Comparison of ENCODE assay signal across 1 cellular context in the genomic region with DNA sequence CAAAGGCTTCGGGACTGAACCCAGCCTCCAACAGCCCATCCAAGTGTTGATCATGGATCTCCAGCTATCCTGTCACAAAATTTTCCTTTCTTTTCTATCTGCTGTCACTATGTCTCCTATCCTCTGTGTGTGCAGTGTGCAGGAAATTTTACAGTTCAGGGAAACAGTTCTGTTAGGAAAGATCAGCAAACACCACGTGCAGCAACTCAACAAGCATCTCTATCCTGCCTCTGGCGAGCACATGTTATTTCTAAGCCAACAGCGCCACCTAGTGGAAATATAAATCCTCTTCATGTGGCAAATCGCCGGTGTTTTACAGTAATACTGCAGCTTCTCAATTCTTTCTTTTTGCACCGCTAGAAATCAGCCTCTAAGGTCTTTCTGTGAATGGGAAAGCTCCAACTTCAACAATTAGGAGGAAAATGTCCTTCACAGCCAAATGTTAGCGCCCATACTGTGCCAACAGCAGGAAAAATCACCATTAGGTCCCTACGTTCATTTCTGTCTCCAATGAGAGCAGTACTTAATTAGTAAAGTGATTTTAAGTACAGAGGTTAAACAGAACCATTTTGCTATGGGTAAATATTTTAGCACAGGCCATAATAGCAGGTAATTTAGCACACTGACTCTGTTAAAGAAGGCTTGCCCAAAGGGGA.
TF ChIP-seq lines count a peak whose summit lies in the region.

No MANE protein-coding gene starts in this region.

TF ChIP-seq in HepG2, 621 proteins besides CTCF, POLR2A, EP300 and RAD21 (continued from another document and continues in another):
- TF ChIP-seq, protein P1, sequence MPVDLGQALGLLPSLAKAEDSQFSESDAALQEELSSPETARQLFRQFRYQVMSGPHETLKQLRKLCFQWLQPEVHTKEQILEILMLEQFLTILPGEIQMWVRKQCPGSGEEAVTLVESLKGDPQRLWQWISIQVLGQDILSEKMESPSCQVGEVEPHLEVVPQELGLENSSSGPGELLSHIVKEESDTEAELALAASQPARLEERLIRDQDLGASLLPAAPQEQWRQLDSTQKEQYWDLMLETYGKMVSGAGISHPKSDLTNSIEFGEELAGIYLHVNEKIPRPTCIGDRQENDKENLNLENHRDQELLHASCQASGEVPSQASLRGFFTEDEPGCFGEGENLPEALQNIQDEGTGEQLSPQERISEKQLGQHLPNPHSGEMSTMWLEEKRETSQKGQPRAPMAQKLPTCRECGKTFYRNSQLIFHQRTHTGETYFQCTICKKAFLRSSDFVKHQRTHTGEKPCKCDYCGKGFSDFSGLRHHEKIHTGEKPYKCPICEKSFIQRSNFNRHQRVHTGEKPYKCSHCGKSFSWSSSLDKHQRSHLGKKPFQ (CRISPR knock-in tag; IDR thresholded peaks at IDR 0.05; ENCODE audit: insufficient replicate concordance): no peak
- TF ChIP-seq MXI1 (IDR thresholded peaks at IDR 0.05; ENCODE audit: borderline replicate concordance, low read depth, low read length) (peak; percentile 48; the same call in 1 of the 3 replicates), ZNF614 (CRISPR knock-in tag; IDR thresholded peaks at IDR 0.05; ENCODE audit: borderline replicate concordance) (0 out of 2 replicates have a peak, but pooled peaks have one; percentile 22), HCFC1 (IDR thresholded peaks at IDR 0.05; ENCODE audit: low read depth, low read length) (no peak), ZEB1 (IDR thresholded peaks at IDR 0.05; ENCODE audit: insufficient replicate concordance, low read depth) (no peak), ZNF510 (CRISPR knock-in tag; IDR thresholded peaks at IDR 0.05; ENCODE audit: low read depth) (no peak), ZNF296 (CRISPR knock-in tag; conservative IDR thresholded peaks at IDR 0.05) (no peak), ZNF589 (CRISPR knock-in tag; conservative IDR thresholded peaks at IDR 0.05) (no peak), ZNF761 (CRISPR knock-in tag; conservative IDR thresholded peaks at IDR 0.05) (no peak), ZNF282 (IDR thresholded peaks at IDR 0.05; ENCODE audit: partially characterized antibody) (no peak), SMAD3 (CRISPR knock-in tag; IDR thresholded peaks at IDR 0.05) (0 out of 2 replicates have a peak, but pooled peaks have one; percentile 45), ZNF652 (CRISPR knock-in tag; IDR thresholded peaks at IDR 0.05; ENCODE audit: borderline replicate concordance, low read depth) (no peak), MIER2 (CRISPR knock-in tag; IDR thresholded peaks at IDR 0.05) (no peak), PPARG (CRISPR knock-in tag; conservative IDR thresholded peaks at IDR 0.05) (no peak), KAT8 (CRISPR knock-in tag; IDR thresholded peaks at IDR 0.05) (no peak), ZNF30 (CRISPR knock-in tag; IDR thresholded peaks at IDR 0.05) (no peak), CREB1 (IDR thresholded peaks at IDR 0.05) (no peak), CREB1 (CRISPR knock-in tag; IDR thresholded peaks at IDR 0.05) (no peak), NFE2L2 (IDR thresholded peaks at IDR 0.05; ENCODE audit: low read length) (no peak), ZFP82 (CRISPR knock-in tag; IDR thresholded peaks at IDR 0.05; ENCODE audit: borderline replicate concordance) (no peak), ZNF251 (CRISPR knock-in tag; IDR thresholded peaks at IDR 0.05) (no peak), SNAPC2 (CRISPR knock-in tag; IDR thresholded peaks at IDR 0.05) (no peak), ZNF557 (CRISPR knock-in tag; IDR thresholded peaks at IDR 0.05) (no peak), ZNF674 (CRISPR knock-in tag; IDR thresholded peaks at IDR 0.05; ENCODE audit: low read depth) (no peak), TAF1 (CRISPR knock-in tag; IDR thresholded peaks at IDR 0.05) (no peak), KLF13 (CRISPR knock-in tag; IDR thresholded peaks at IDR 0.05) (no peak), CEBPG (CRISPR knock-in tag; IDR thresholded peaks at IDR 0.05) (0 out of 2 replicates have a peak, but pooled peaks have one; percentile 17), KLF16 (CRISPR knock-in tag; IDR thresholded peaks at IDR 0.05) (peak in 1 of 2 experiments; percentile 48; a peak in 1 of 4 replicates), ZNF781 (CRISPR knock-in tag; IDR thresholded peaks at IDR 0.05; ENCODE audit: borderline replicate concordance, not compliant biosample characterization) (no peak), ZNF569 (CRISPR knock-in tag; IDR thresholded peaks at IDR 0.05; ENCODE audit: borderline replicate concordance) (no peak), CBX2 (IDR thresholded peaks at IDR 0.05; ENCODE audit: low read depth, low read length) (no peak), CBX2 (CRISPR knock-in tag; IDR thresholded peaks at IDR 0.05; ENCODE audit: low read depth) (no peak)
- TF ChIP-seq, protein P2, sequence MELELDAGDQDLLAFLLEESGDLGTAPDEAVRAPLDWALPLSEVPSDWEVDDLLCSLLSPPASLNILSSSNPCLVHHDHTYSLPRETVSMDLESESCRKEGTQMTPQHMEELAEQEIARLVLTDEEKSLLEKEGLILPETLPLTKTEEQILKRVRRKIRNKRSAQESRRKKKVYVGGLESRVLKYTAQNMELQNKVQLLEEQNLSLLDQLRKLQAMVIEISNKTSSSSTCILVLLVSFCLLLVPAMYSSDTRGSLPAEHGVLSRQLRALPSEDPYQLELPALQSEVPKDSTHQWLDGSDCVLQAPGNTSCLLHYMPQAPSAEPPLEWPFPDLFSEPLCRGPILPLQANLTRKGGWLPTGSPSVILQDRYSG (CRISPR knock-in tag; IDR thresholded peaks at IDR 0.05): no peak
- TF ChIP-seq, protein P3, sequence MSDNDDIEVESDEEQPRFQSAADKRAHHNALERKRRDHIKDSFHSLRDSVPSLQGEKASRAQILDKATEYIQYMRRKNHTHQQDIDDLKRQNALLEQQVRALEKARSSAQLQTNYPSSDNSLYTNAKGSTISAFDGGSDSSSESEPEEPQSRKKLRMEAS (IDR thresholded peaks at IDR 0.05): 0 out of 2 replicates have a peak, but pooled peaks have one; percentile 33
- TF ChIP-seq, protein P4, sequence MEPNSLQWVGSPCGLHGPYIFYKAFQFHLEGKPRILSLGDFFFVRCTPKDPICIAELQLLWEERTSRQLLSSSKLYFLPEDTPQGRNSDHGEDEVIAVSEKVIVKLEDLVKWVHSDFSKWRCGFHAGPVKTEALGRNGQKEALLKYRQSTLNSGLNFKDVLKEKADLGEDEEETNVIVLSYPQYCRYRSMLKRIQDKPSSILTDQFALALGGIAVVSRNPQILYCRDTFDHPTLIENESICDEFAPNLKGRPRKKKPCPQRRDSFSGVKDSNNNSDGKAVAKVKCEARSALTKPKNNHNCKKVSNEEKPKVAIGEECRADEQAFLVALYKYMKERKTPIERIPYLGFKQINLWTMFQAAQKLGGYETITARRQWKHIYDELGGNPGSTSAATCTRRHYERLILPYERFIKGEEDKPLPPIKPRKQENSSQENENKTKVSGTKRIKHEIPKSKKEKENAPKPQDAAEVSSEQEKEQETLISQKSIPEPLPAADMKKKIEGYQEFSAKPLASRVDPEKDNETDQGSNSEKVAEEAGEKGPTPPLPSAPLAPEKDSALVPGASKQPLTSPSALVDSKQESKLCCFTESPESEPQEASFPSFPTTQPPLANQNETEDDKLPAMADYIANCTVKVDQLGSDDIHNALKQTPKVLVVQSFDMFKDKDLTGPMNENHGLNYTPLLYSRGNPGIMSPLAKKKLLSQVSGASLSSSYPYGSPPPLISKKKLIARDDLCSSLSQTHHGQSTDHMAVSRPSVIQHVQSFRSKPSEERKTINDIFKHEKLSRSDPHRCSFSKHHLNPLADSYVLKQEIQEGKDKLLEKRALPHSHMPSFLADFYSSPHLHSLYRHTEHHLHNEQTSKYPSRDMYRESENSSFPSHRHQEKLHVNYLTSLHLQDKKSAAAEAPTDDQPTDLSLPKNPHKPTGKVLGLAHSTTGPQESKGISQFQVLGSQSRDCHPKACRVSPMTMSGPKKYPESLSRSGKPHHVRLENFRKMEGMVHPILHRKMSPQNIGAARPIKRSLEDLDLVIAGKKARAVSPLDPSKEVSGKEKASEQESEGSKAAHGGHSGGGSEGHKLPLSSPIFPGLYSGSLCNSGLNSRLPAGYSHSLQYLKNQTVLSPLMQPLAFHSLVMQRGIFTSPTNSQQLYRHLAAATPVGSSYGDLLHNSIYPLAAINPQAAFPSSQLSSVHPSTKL (CRISPR knock-in tag; IDR thresholded peaks at IDR 0.05): 0 out of 2 replicates have a peak, but pooled peaks have one; percentile 30
- TF ChIP-seq, protein P5, sequence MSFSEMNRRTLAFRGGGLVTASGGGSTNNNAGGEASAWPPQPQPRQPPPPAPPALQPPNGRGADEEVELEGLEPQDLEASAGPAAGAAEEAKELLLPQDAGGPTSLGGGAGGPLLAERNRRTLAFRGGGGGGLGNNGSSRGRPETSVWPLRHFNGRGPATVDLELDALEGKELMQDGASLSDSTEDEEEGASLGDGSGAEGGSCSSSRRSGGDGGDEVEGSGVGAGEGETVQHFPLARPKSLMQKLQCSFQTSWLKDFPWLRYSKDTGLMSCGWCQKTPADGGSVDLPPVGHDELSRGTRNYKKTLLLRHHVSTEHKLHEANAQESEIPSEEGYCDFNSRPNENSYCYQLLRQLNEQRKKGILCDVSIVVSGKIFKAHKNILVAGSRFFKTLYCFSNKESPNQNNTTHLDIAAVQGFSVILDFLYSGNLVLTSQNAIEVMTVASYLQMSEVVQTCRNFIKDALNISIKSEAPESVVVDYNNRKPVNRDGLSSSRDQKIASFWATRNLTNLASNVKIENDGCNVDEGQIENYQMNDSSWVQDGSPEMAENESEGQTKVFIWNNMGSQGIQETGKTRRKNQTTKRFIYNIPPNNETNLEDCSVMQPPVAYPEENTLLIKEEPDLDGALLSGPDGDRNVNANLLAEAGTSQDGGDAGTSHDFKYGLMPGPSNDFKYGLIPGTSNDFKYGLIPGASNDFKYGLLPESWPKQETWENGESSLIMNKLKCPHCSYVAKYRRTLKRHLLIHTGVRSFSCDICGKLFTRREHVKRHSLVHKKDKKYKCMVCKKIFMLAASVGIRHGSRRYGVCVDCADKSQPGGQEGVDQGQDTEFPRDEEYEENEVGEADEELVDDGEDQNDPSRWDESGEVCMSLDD (CRISPR knock-in tag; IDR thresholded peaks at IDR 0.05; ENCODE audit: borderline replicate concordance): no peak
- TF ChIP-seq, protein P6, sequence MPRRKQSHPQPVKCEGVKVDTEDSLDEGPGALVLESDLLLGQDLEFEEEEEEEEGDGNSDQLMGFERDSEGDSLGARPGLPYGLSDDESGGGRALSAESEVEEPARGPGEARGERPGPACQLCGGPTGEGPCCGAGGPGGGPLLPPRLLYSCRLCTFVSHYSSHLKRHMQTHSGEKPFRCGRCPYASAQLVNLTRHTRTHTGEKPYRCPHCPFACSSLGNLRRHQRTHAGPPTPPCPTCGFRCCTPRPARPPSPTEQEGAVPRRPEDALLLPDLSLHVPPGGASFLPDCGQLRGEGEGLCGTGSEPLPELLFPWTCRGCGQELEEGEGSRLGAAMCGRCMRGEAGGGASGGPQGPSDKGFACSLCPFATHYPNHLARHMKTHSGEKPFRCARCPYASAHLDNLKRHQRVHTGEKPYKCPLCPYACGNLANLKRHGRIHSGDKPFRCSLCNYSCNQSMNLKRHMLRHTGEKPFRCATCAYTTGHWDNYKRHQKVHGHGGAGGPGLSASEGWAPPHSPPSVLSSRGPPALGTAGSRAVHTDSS (CRISPR knock-in tag; conservative IDR thresholded peaks at IDR 0.05): no peak
- TF ChIP-seq, protein P7, sequence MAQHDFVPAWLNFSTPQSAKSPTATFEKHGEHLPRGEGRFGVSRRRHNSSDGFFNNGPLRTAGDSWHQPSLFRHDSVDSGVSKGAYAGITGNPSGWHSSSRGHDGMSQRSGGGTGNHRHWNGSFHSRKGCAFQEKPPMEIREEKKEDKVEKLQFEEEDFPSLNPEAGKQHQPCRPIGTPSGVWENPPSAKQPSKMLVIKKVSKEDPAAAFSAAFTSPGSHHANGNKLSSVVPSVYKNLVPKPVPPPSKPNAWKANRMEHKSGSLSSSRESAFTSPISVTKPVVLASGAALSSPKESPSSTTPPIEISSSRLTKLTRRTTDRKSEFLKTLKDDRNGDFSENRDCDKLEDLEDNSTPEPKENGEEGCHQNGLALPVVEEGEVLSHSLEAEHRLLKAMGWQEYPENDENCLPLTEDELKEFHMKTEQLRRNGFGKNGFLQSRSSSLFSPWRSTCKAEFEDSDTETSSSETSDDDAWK (CRISPR knock-in tag; IDR thresholded peaks at IDR 0.05): no peak
- TF ChIP-seq, protein P8, sequence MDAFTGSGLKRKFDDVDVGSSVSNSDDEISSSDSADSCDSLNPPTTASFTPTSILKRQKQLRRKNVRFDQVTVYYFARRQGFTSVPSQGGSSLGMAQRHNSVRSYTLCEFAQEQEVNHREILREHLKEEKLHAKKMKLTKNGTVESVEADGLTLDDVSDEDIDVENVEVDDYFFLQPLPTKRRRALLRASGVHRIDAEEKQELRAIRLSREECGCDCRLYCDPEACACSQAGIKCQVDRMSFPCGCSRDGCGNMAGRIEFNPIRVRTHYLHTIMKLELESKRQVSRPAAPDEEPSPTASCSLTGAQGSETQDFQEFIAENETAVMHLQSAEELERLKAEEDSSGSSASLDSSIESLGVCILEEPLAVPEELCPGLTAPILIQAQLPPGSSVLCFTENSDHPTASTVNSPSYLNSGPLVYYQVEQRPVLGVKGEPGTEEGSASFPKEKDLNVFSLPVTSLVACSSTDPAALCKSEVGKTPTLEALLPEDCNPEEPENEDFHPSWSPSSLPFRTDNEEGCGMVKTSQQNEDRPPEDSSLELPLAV (CRISPR knock-in tag; conservative IDR thresholded peaks at IDR 0.05; ENCODE audit: low read depth): no peak
- TF ChIP-seq, protein P9, sequence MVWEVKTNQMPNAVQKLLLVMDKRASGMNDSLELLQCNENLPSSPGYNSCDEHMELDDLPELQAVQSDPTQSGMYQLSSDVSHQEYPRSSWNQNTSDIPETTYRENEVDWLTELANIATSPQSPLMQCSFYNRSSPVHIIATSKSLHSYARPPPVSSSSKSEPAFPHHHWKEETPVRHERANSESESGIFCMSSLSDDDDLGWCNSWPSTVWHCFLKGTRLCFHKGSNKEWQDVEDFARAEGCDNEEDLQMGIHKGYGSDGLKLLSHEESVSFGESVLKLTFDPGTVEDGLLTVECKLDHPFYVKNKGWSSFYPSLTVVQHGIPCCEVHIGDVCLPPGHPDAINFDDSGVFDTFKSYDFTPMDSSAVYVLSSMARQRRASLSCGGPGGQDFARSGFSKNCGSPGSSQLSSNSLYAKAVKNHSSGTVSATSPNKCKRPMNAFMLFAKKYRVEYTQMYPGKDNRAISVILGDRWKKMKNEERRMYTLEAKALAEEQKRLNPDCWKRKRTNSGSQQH (CRISPR knock-in tag; IDR thresholded peaks at IDR 0.05; ENCODE audit: low read depth): no peak
- TF ChIP-seq, protein P10, sequence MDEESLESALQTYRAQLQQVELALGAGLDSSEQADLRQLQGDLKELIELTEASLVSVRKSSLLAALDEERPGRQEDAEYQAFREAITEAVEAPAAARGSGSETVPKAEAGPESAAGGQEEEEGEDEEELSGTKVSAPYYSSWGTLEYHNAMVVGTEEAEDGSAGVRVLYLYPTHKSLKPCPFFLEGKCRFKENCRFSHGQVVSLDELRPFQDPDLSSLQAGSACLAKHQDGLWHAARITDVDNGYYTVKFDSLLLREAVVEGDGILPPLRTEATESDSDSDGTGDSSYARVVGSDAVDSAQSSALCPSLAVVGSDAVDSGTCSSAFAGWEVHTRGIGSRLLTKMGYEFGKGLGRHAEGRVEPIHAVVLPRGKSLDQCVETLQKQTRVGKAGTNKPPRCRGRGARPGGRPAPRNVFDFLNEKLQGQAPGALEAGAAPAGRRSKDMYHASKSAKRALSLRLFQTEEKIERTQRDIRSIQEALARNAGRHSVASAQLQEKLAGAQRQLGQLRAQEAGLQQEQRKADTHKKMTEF (CRISPR knock-in tag; IDR thresholded peaks at IDR 0.05): no peak
- TF ChIP-seq, protein P11, sequence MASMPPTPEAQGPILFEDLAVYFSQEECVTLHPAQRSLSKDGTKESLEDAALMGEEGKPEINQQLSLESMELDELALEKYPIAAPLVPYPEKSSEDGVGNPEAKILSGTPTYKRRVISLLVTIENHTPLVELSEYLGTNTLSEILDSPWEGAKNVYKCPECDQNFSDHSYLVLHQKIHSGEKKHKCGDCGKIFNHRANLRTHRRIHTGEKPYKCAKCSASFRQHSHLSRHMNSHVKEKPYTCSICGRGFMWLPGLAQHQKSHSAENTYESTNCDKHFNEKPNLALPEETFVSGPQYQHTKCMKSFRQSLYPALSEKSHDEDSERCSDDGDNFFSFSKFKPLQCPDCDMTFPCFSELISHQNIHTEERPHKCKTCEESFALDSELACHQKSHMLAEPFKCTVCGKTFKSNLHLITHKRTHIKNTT (CRISPR knock-in tag; IDR thresholded peaks at IDR 0.05): no peak
